Comparison of ENCODE assay signal across 22 cellular contexts in the genomic region with DNA sequence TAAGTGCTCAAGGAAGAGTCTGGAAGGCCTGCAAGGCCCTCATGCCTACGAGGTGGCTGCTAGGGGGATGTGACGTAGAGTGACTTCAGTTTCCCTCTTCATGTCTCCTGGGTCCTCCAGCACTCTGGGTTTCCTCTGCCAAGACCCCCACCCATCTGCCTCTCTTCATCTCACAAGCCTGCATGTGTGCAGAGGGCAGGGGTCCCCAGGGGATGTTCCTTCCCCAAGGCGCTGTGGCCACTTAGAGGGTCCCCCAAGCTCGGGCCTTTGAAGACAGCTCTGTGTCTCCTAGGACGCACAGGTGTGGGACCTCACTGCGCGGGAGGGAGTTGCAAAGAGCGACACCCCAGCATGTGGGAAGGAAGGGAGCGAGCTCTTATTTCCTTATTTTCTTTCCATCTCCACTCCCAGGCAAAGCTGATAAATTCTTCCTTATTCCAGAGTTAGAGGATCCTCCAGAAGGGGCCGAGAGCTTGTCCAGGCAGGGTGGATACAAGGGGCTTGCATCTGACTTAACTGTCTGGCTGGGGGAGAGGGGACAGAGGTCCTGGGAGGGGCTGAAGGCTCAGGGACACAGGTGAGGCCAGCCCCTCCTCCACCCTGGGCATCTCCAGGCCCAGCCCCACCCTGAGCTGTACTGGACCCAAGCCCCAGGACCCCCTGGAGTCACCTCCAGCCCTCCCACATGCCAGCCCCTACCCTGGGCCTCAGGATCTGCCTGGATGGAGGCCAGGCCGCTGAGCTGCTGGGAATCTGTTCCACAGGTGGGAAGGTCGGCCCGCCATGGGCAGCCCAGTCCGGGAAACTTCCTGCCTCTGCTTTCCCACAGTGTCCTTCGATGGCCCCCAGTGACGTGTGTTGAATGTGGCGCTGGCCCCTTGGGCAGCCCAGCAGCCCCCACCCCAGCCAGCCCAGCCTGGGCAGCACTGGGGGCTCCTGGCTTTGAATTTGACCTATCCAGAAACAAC. TPM values are rescaled to one million over a fixed set of nuclear protein-coding genes. Genes with fewer than 3 reads are reported as not detected.
DNase-seq lines count a peak whose midpoint lies in the region; ATAC-seq and TF ChIP-seq lines count a peak whose summit lies in the region.
"Had no signal": no experiment of that assay in that cellular context is flagged by ENCODE, and none has a peak within 500 bp of the region (broad histone marks: within the 10 kb centered on the region; RNA-seq: fewer than 3 reads in every experiment).

No MANE protein-coding gene starts in this region.

- no peak for TF ChIP-seq CTCF in chondrocyte (IDR thresholded peaks at IDR 0.05)
- no peak for TF ChIP-seq CTCF in mesothelial cell of epicardium (IDR thresholded peaks at IDR 0.05; ENCODE audit: unreplicated experiment)
- no peak for TF ChIP-seq CTCF in suprapubic skin (IDR thresholded peaks at IDR 0.05)

- no peak overlapping the region for H3K4me3 ChIP-seq in suprapubic skin
- H3K4me3 ChIP-seq: A549, K562, uterus had no signal

- H3K27me3 Mint-ChIP-seq in chondrocyte (ENCODE audit: low read depth) (peaks cover 1% of the 10 kb centered on the region), mesothelial cell of epicardium (ENCODE audit: low read depth) (no peaks in the 10 kb centered on the region)
- H3K27me3 Mint-ChIP-seq: CD4-positive, alpha-beta memory T cell had no signal

- 94% methylated on average over 15 of the region's 17 CpGs for WGBS in suprapubic skin

- H3K27ac ChIP-seq in suprapubic skin = no peak overlapping the region
- H3K27ac ChIP-seq: A549, uterus had no signal

- TF ChIP-seq EP300 in suprapubic skin (IDR thresholded peaks at IDR 0.05) = no peak

- H3K4me1 Mint-ChIP-seq in chondrocyte (ENCODE audit: low read depth) (peaks cover 6% of the 10 kb centered on the region), mesothelial cell of epicardium (peaks cover 7% of the 10 kb centered on the region)
- H3K4me1 Mint-ChIP-seq: CD4-positive, alpha-beta memory T cell had no signal

- H3K4me1 ChIP-seq in suprapubic skin = no peaks in the 10 kb centered on the region
- H3K4me1 ChIP-seq: A549, uterus had no signal

- no peaks in the 10 kb centered on the region for H3K9me3 ChIP-seq in suprapubic skin
- H3K9me3 ChIP-seq: A549, uterus had no signal

- H3K27ac Mint-ChIP-seq in chondrocyte (ENCODE audit: unreplicated experiment) (no peak overlapping the region), mesothelial cell of epicardium (no peak overlapping the region)
- H3K27ac Mint-ChIP-seq: activated CD8-positive, alpha-beta T cell treated with anti-CD3 and anti-CD28 coated beads, Interleukin-2, amount 10 ng/mL, durations not matched to agents 7 days and 5 days; CD4-positive, alpha-beta memory T cell had no signal

- no peaks in the 10 kb centered on the region for H3K27me3 ChIP-seq in suprapubic skin
- H3K27me3 ChIP-seq: uterus had no signal

- ATAC-seq in HG02870 (IDR thresholded peaks at IDR 0.05; ENCODE audit: unreplicated experiment) = no peak
- ATAC-seq: A549; activated CD8-positive, alpha-beta T cell treated with anti-CD3 and anti-CD28 coated beads, Interleukin-2, amount 10 ng/mL, durations not matched to agents 7 days and 5 days; esophagus mucosa; K562; Panc1 had no signal

- H3K36me3 Mint-ChIP-seq in chondrocyte (ENCODE audit: low read depth) = peaks cover 8% of the 10 kb centered on the region
- peaks cover 7% of the 10 kb centered on the region for H3K36me3 Mint-ChIP-seq in mesothelial cell of epicardium

- peak; percentile 8 for DNase-seq in activated T-cell treated with anti-CD3 and anti-CD28 coated beads, Interleukin-2, amount 50 U/mL, for 1 hour
- no peak for DNase-seq in activated T-cell treated with anti-CD3 and anti-CD28 coated beads, Interleukin-2, amount 50 U/mL, for 48 hours
- peak; percentile 72 for DNase-seq in chondrocyte (ENCODE audit: low spot score)
- DNase-seq in mesothelial cell of epicardium (ENCODE audit: low spot score in 2 of 2, unreplicated experiment in 2 of 2) = peak; percentile 18 to 26
- DNase-seq in suprapubic skin (ENCODE audit: low spot score in 2 of 2) = peak; percentile 49 to 59
- no peak for DNase-seq in GDM1 (lab: John Stamatoyannopoulos, UW)
- no peak for DNase-seq in HuH-7.5 (ENCODE audit: low spot score)
- DNase-seq: activated CD8-positive, alpha-beta T cell treated with anti-CD3 and anti-CD28 coated beads, Interleukin-2, amount 10 ng/mL, durations not matched to agents 7 days and 5 days; activated gamma-delta T cell treated with Interleukin-2 at 50 U/mL for 16 hours; CD4-positive, alpha-beta memory T cell; midbrain; NCI-H1048; NCI-H2171 treated with DMSO at 0.1 percent for 48 hours; NCI-H748 treated with DMSO at 0.1 percent for 48 hours; stimulated activated CD4-positive, alpha-beta T cell treated with anti-CD3 and anti-CD28 coated beads, Interleukin-12 subunit alpha, Interleukin-12 subunit beta, amount 100 ng/mL, for 4 hours; stimulated activated naive CD4-positive, alpha-beta T cell; uterus had no signal

- H3K36me3 ChIP-seq in suprapubic skin = no peaks in the 10 kb centered on the region
- H3K36me3 ChIP-seq: uterus had no signal

- no peak for TF ChIP-seq POLR2A in suprapubic skin (IDR thresholded peaks at IDR 0.05)

- H3K4me3 Mint-ChIP-seq in chondrocyte (ENCODE audit: unreplicated experiment) (no peak overlapping the region), mesothelial cell of epicardium (no peak overlapping the region)
- H3K4me3 Mint-ChIP-seq: activated CD8-positive, alpha-beta T cell treated with anti-CD3 and anti-CD28 coated beads, Interleukin-2, amount 10 ng/mL, durations not matched to agents 7 days and 5 days; CD4-positive, alpha-beta memory T cell had no signal

- peaks cover 13% of the 10 kb centered on the region for H3K9me3 Mint-ChIP-seq in chondrocyte (ENCODE audit: low read depth)
- H3K9me3 Mint-ChIP-seq in mesothelial cell of epicardium = peaks cover 18% of the 10 kb centered on the region

RNA-seq across cellular contexts. Expression of gene KCNQ1OT1, which starts 59.7 kb away (rescaled TPM):
- total RNA-seq in chondrocyte (2.5 to 8.5 TPM (median 2.7 TPM) in 3 replicates), mesothelial cell of epicardium (30.5 to 35.1 TPM (median 31.9 TPM) in 3 replicates), suprapubic skin (1 to 10 TPM; 2.5 to 4.5 (median 3.1) TPM)

Comparison
In these comparisons a context has a peak if more than half of its experiments do, and no peak if none do; other contexts are left out.
1. DNase-seq: peak in activated T-cell treated with anti-CD3 and anti-CD28 coated beads, Interleukin-2, amount 50 U/mL, for 1 hour (single experiment), chondrocyte (single experiment), mesothelial cell of epicardium (2 of 2) and suprapubic skin (2 of 2); none in activated T-cell treated with anti-CD3 and anti-CD28 coated beads, Interleukin-2, amount 50 U/mL, for 48 hours (0 of 2), GDM1 (single experiment) and HuH-7.5 (single experiment).